20 cellular contexts compared by ENCODE assay signal in genomic region chr5:154138701-154139100, GRCh38. TPM values are rescaled to one million over a fixed set of nuclear protein-coding genes. Genes with fewer than 3 reads are reported as not detected.
A peak's percentile ranks its signal among the peaks of the same experiment; 100 is the strongest.
DNase-seq lines count a peak whose midpoint lies in the region; ATAC-seq and TF ChIP-seq lines count a peak whose summit lies in the region.
"Had no signal": no experiment of that assay in that cellular context is flagged by ENCODE, and none has a peak within 500 bp of the region (broad histone marks: within the 10 kb centered on the region; RNA-seq: fewer than 3 reads in every experiment).

No MANE protein-coding gene starts in this region.

- CTCF ChIA-PET in activated CD4-positive, alpha-beta T cell treated with anti-CD3 and anti-CD28 coated beads, Interleukin-2, amount 10 ng/mL, durations not matched to agents 7 days and 5 days (lab: Charles Lee) = no interaction called here

- H2BK15ac ChIP-seq in mesendoderm (replicated peaks; ENCODE audit: low read depth) = no peak overlapping the region

- H3K56ac ChIP-seq in mesendoderm (ENCODE audit: low read length) = no peak overlapping the region

- H3K79me1 ChIP-seq in mesendoderm (ENCODE audit: low read length) = no peaks in the 10 kb centered on the region

- H3K27me3 ChIP-seq in mesendoderm (ENCODE audit: insufficient read depth, low read length, poor library complexity) = no peaks in the 10 kb centered on the region
- no peaks in the 10 kb centered on the region for H3K27me3 ChIP-seq in thyroid gland
- H3K27me3 ChIP-seq: tibial nerve had no signal

- TF ChIP-seq POLR2A in thyroid gland (IDR thresholded peaks at IDR 0.05) = no peak

- H3K4me3 ChIP-seq in fibroblast of mammary gland (ENCODE audit: control insufficient read depth, low read depth, low read length) = no peak overlapping the region
- H3K4me3 ChIP-seq in mesendoderm (ENCODE audit: low read length) = no peak overlapping the region
- no peak overlapping the region for H3K4me3 ChIP-seq in thyroid gland (replicated peaks in 1 of 3)
- H3K4me3 ChIP-seq: tibial nerve had no signal

- H3K79me2 ChIP-seq in mesendoderm (ENCODE audit: control insufficient read depth, insufficient read depth, low read length) = no peaks in the 10 kb centered on the region

- no peak overlapping the region for H3K9ac ChIP-seq in mesendoderm (ENCODE audit: low read length)

- no peak overlapping the region for H3K4ac ChIP-seq in mesendoderm (ENCODE audit: low read depth, low read length)

- no peak for TF ChIP-seq CTCF in fibroblast of mammary gland (conservative IDR thresholded peaks at IDR 0.05; ENCODE audit: control insufficient read depth, insufficient read depth, low read depth, low read length)
- TF ChIP-seq CTCF in thyroid gland (IDR thresholded peaks at IDR 0.05) = no peak

- intact Hi-C loops in thyroid gland (cut with DNase I) = no loop called here

- H3K36me3 ChIP-seq in mesendoderm (ENCODE audit: control insufficient read depth, insufficient read depth, low read length) (no peaks in the 10 kb centered on the region), thyroid gland (no peaks in the 10 kb centered on the region)
- H3K36me3 ChIP-seq: tibial nerve had no signal

- H2BK5ac ChIP-seq in mesendoderm (ENCODE audit: low read length) = no peak overlapping the region

- no peak overlapping the region for H4K5ac ChIP-seq in mesendoderm (ENCODE audit: low read length)

- no peaks in the 10 kb centered on the region for H3K9me3 ChIP-seq in thyroid gland
- H3K9me3 ChIP-seq: tibial nerve had no signal

- no CpG with 5 or more reads among the region's 4 CpGs for WGBS in mesendoderm (ENCODE audit: extremely low coverage, insufficient coverage, low lambda C conversion rate)
- 25% methylated on average over 4 of the region's 4 CpGs for WGBS in thyroid gland, 2 donors

- no peak for ATAC-seq in GM19397 (IDR thresholded peaks at IDR 0.05; ENCODE audit: unreplicated experiment)
- ATAC-seq: left colon, natural killer cell had no signal

- H3K23ac ChIP-seq in mesendoderm (ENCODE audit: low read length) = no peak overlapping the region

- no peak overlapping the region for H2AK5ac ChIP-seq in mesendoderm (ENCODE audit: low read length)

- peaks cover 5% of the 10 kb centered on the region for H3K27me3 Mint-ChIP-seq in activated CD4-positive, alpha-beta T cell treated with anti-CD3 and anti-CD28 coated beads, Interleukin-2, amount 10 ng/mL, durations not matched to agents 7 days and 5 days

- no peak overlapping the region for H3K4me2 ChIP-seq in mesendoderm (ENCODE audit: low read length)

- POLR2A ChIA-PET in activated CD4-positive, alpha-beta T cell treated with anti-CD3 and anti-CD28 coated beads, Interleukin-2, amount 10 ng/mL, durations not matched to agents 7 days and 5 days (lab: Charles Lee) = no interaction called here

- peaks cover 16% of the 10 kb centered on the region for H3K4me1 ChIP-seq in mesendoderm (ENCODE audit: control insufficient read depth, low read depth, low read length)
- peaks cover 0 to 20% of the 10 kb centered on the region in 2 donors for H3K4me1 ChIP-seq in thyroid gland

- peak; percentile 36 for DNase-seq in NCI-H82 (lab: John Stamatoyannopoulos, UW)
- no peak for DNase-seq in NCI-H82 treated with DMSO at 0.1 percent for 48 hours (lab: John Stamatoyannopoulos, UW; ENCODE audit: unreplicated experiment)
- DNase-seq in fibroblast of mammary gland (ENCODE audit: low read depth) = peak; percentile 23
- DNase-seq in mesendoderm = peak; percentile 75
- peak; percentile 65 to 77 for DNase-seq in thyroid gland
- no peak for DNase-seq in DMS153 (lab: John Stamatoyannopoulos, UW)
- no peak for DNase-seq in activated CD4-positive, alpha-beta T cell treated with anti-CD3 and anti-CD28 coated beads, Interleukin-2, amount 10 ng/mL, durations not matched to agents 7 days and 5 days
- DNase-seq: activated CD4-positive, alpha-beta T cell treated with anti-CD3 and anti-CD28 coated beads, Interleukin-2, amount 50 U/mL, for 48 hours; activated naive CD8-positive, alpha-beta T cell treated with anti-CD3 and anti-CD28 coated beads, Interleukin-2, amount 10 ng/mL, durations not matched to agents 7 days and 5 days; activated T-cell treated with anti-CD3 and anti-CD28 coated beads, Interleukin-2, amount 50 U/mL, for 48 hours; DMS79 treated with DMSO at 0.1 percent for 48 hours; Kasumi-1; left colon; natural killer cell; NCI-H1436 treated with DMSO at 0.1 percent for 48 hours; NCI-H524; stimulated activated CD4-positive, alpha-beta T cell treated with anti-CD3 and anti-CD28 coated beads, Interleukin-4, amount 100 ng/mL, for 1 hour had no signal

- H3K36me3 Mint-ChIP-seq in activated CD4-positive, alpha-beta T cell treated with anti-CD3 and anti-CD28 coated beads, Interleukin-2, amount 10 ng/mL, durations not matched to agents 7 days and 5 days (ENCODE audit: low read depth) = no peaks in the 10 kb centered on the region
- H3K36me3 Mint-ChIP-seq: activated naive CD8-positive, alpha-beta T cell treated with anti-CD3 and anti-CD28 coated beads, Interleukin-2, amount 10 ng/mL, durations not matched to agents 7 days and 5 days; natural killer cell had no signal

- H2BK120ac ChIP-seq in mesendoderm (ENCODE audit: low read depth, low read length) = no peak overlapping the region

- no peaks in the 10 kb centered on the region for H3K4me1 Mint-ChIP-seq in activated CD4-positive, alpha-beta T cell treated with anti-CD3 and anti-CD28 coated beads, Interleukin-2, amount 10 ng/mL, durations not matched to agents 7 days and 5 days
- H3K4me1 Mint-ChIP-seq: activated naive CD8-positive, alpha-beta T cell treated with anti-CD3 and anti-CD28 coated beads, Interleukin-2, amount 10 ng/mL, durations not matched to agents 7 days and 5 days; natural killer cell had no signal

- H3K27ac ChIP-seq in mesendoderm (ENCODE audit: low read depth, low read length) (no peak overlapping the region), thyroid gland (peak overlapping the region in 1 of 3 donors; percentile 45)
- H3K27ac ChIP-seq: epithelial cell of prostate, tibial nerve had no signal

- no peaks in the 10 kb centered on the region for H3K9me3 Mint-ChIP-seq in activated CD4-positive, alpha-beta T cell treated with anti-CD3 and anti-CD28 coated beads, Interleukin-2, amount 10 ng/mL, durations not matched to agents 7 days and 5 days
- H3K9me3 Mint-ChIP-seq: activated naive CD8-positive, alpha-beta T cell treated with anti-CD3 and anti-CD28 coated beads, Interleukin-2, amount 10 ng/mL, durations not matched to agents 7 days and 5 days; natural killer cell had no signal

- H3K27ac Mint-ChIP-seq in activated CD4-positive, alpha-beta T cell treated with anti-CD3 and anti-CD28 coated beads, Interleukin-2, amount 10 ng/mL, durations not matched to agents 7 days and 5 days = no peak overlapping the region
- H3K27ac Mint-ChIP-seq: activated naive CD8-positive, alpha-beta T cell treated with anti-CD3 and anti-CD28 coated beads, Interleukin-2, amount 10 ng/mL, durations not matched to agents 7 days and 5 days; natural killer cell had no signal

- no peak overlapping the region for H3K4me3 Mint-ChIP-seq in activated CD4-positive, alpha-beta T cell treated with anti-CD3 and anti-CD28 coated beads, Interleukin-2, amount 10 ng/mL, durations not matched to agents 7 days and 5 days
- H3K4me3 Mint-ChIP-seq: activated naive CD8-positive, alpha-beta T cell treated with anti-CD3 and anti-CD28 coated beads, Interleukin-2, amount 10 ng/mL, durations not matched to agents 7 days and 5 days; natural killer cell had no signal

- H3K18ac ChIP-seq in mesendoderm (ENCODE audit: low read length) = no peak overlapping the region

- H4K8ac ChIP-seq in mesendoderm (ENCODE audit: low read depth, low read length) = no peak overlapping the region

RNA-seq across cellular contexts. Expression of gene GALNT10, which starts 51.8 kb away (rescaled TPM):
- polyA plus RNA-seq in mesendoderm (2013, experiment 1 of 2) = 23.1 TPM
- 22.1 TPM for polyA plus RNA-seq in mesendoderm (2013, experiment 2 of 2)
- total RNA-seq in thyroid gland = 10 to 100 TPM; 33.3 to 69.6 (median 58.1) TPM
- 10 to 100 TPM; 44.2 to 47.2 TPM for total RNA-seq in activated CD4-positive, alpha-beta T cell treated with anti-CD3 and anti-CD28 coated beads, Interleukin-2, amount 10 ng/mL, durations not matched to agents 7 days and 5 days

Comparison
In these comparisons a context has a peak if more than half of its experiments do, and no peak if none do; other contexts are left out.
1. DNase-seq: peak in NCI-H82 (single experiment), fibroblast of mammary gland (single experiment), mesendoderm (single experiment) and thyroid gland (2 of 2); none in NCI-H82 treated with DMSO at 0.1 percent for 48 hours (single experiment), DMS153 (single experiment) and activated CD4-positive, alpha-beta T cell treated with anti-CD3 and anti-CD28 coated beads, Interleukin-2, amount 10 ng/mL, durations not matched to agents 7 days and 5 days (single experiment).